Comparison of ENCODE assay signal across 16 cellular contexts in the genomic region with DNA sequence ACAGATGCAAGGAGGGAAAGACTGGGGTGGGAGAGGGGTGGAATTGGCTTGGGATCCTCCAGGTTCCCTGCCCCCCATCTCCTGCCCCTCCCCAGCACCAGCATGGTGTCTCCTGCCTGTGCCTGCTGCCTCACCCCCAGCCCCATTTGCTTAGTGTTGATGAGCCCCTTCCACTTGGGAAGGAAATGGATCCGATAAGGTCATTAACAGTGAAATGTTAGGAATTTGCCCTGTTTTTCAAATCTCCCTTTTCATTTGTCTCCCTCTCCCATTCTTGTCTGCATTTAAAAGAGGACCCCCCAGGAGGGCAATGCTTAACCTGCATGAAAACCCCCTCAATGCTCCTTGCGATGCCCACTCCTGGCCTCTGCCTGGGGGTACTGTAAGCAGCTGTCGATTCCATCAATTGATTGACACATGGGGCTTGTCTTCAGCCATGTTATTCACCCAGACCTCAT. TPM values are rescaled to one million over a fixed set of nuclear protein-coding genes. Genes with fewer than 3 reads are reported as not detected.
DNase-seq lines count a peak whose midpoint lies in the region; TF ChIP-seq lines count a peak whose summit lies in the region.
"Had no signal": no experiment of that assay in that cellular context is flagged by ENCODE, and none has a peak within 500 bp of the region (broad histone marks: within the 10 kb centered on the region; RNA-seq: fewer than 3 reads in every experiment).

No MANE protein-coding gene starts in this region.

- H3K27me3 Mint-ChIP-seq in CD14-positive monocyte (ENCODE audit: low read depth in 3 of 3): peaks cover 0 to 2% (median 1%) of the 10 kb centered on the region in 3 donors
- no peaks in the 10 kb centered on the region for H3K27me3 Mint-ChIP-seq in neural progenitor cell (ENCODE audit: insufficient read depth, low read depth)
- H3K27me3 Mint-ChIP-seq in nephron progenitor cell (ENCODE audit: low read depth, poor library complexity): no peaks in the 10 kb centered on the region
- H3K27me3 Mint-ChIP-seq: IgD-negative memory B cell had no signal

- H2AFZ ChIP-seq in neural progenitor cell (replicated peaks): no peak overlapping the region

- peaks cover 17% of the 10 kb centered on the region for H4K20me1 ChIP-seq in neural progenitor cell (ENCODE audit: low read depth)

- H3K4me3 ChIP-seq in HUES48 (ENCODE audit: low read depth, low read length): peak overlapping the region; percentile 21; the same call in 1 of the 2 replicates
- H3K4me3 ChIP-seq in esophagus muscularis mucosa: no peak overlapping the region
- H3K4me3 ChIP-seq in neural progenitor cell: no peak overlapping the region

- H3K9ac ChIP-seq in HUES48 (ENCODE audit: low read depth, low read length): peak overlapping the region; percentile 40
- no peak overlapping the region for H3K9ac ChIP-seq in neural progenitor cell

- H3K4me3 Mint-ChIP-seq in CD14-positive monocyte: no peak overlapping the region
- no peak overlapping the region for H3K4me3 Mint-ChIP-seq in neural progenitor cell
- no peak overlapping the region for H3K4me3 Mint-ChIP-seq in nephron progenitor cell

- H3K4me1 ChIP-seq in HUES48 (ENCODE audit: control insufficient read depth, insufficient read depth, low read length) (peaks cover 69% of the 10 kb centered on the region), esophagus muscularis mucosa (peaks cover 91 to 99% (median 96%) of the 10 kb centered on the region in 4 donors), neural progenitor cell (peaks cover 41% of the 10 kb centered on the region)

- 82% methylated on average over 3 of the region's 3 CpGs for WGBS in esophagus muscularis mucosa

- no peaks in the 10 kb centered on the region; the same call in 1 of the 2 replicates for H3K36me3 ChIP-seq in HUES48 (ENCODE audit: control insufficient read depth, insufficient read depth, low read length)
- peaks cover 0 to 14% (median 0%) of the 10 kb centered on the region in 4 donors for H3K36me3 ChIP-seq in esophagus muscularis mucosa
- no peaks in the 10 kb centered on the region for H3K36me3 ChIP-seq in neural progenitor cell

- H3K27ac ChIP-seq in HUES48 (ENCODE audit: low read depth, low read length) (peak overlapping the region; percentile 93), esophagus muscularis mucosa (replicated peaks in 1 of 4) (peak overlapping the region; percentile 81 to 88 (median 86)), neural progenitor cell (no peak overlapping the region)

- H3K36me3 Mint-ChIP-seq in CD14-positive monocyte (peaks cover 16 to 48% of the 10 kb centered on the region in 2 donors), neural progenitor cell (no peaks in the 10 kb centered on the region), nephron progenitor cell (ENCODE audit: low read depth) (no peaks in the 10 kb centered on the region)
- H3K36me3 Mint-ChIP-seq: IgD-negative memory B cell had no signal

- H3K27me3 ChIP-seq in HUES48 (ENCODE audit: control insufficient read depth, insufficient read depth, low read length): no peaks in the 10 kb centered on the region
- H3K27me3 ChIP-seq in esophagus muscularis mucosa: no peaks in the 10 kb centered on the region
- H3K27me3 ChIP-seq in neural progenitor cell: no peaks in the 10 kb centered on the region

- H3K4me2 ChIP-seq in neural progenitor cell: peak overlapping the region; percentile 31

- H3K79me2 ChIP-seq in neural progenitor cell (ENCODE audit: low read depth): peaks cover 53% of the 10 kb centered on the region

- no peak for TF ChIP-seq EP300 in esophagus muscularis mucosa (IDR thresholded peaks at IDR 0.05)

- H3K4me1 Mint-ChIP-seq in CD14-positive monocyte: peaks cover 82% of the 10 kb centered on the region
- peaks cover 52% of the 10 kb centered on the region for H3K4me1 Mint-ChIP-seq in neural progenitor cell
- H3K4me1 Mint-ChIP-seq in nephron progenitor cell: peaks cover 63% of the 10 kb centered on the region

- TF ChIP-seq CTCF in CD14-positive monocyte (IDR thresholded peaks at IDR 0.05): no peak
- TF ChIP-seq CTCF in esophagus muscularis mucosa (IDR thresholded peaks at IDR 0.05): no peak
- TF ChIP-seq CTCF in neural progenitor cell (IDR thresholded peaks at IDR 0.05): no peak
- TF ChIP-seq CTCF in nephron progenitor cell (IDR thresholded peaks at IDR 0.05): no peak

- intact Hi-C loops in CD14-positive monocyte (cut with micrococcal nuclease): no loop called here
- intact Hi-C loops in esophagus muscularis mucosa (cut with DNase I): loop anchor here (5.0 kb wide), 1 partner anchor 33 kb away; no protein-coding TSS in a partner anchor

- DNase-seq in CD14-positive monocyte (ENCODE audit: low spot score): no peak
- no peak for DNase-seq in esophagus muscularis mucosa (ENCODE audit: extremely low spot score)
- DNase-seq in neural progenitor cell (ENCODE audit: low spot score): peak; percentile 39
- DNase-seq in activated CD4-positive, CD25-positive, alpha-beta regulatory T cell (lab: John Stamatoyannopoulos, UW): no peak
- no peak for DNase-seq in stimulated activated CD4-positive, alpha-beta T cell treated with anti-CD3 and anti-CD28 coated beads, Interleukin-15, amount 100 ng/mL, for 24 hours
- no peak for DNase-seq in anterior cingulate cortex (lab: John Stamatoyannopoulos, UW)
- DNase-seq in nephron progenitor cell: no peak
- DNase-seq: activated CD4-positive, alpha-beta T cell treated with anti-CD3 and anti-CD28 coated beads for 4 hours; AML-193; DND-41; midbrain; NCI-H1417; OCI-M1 had no signal

- H3F3A ChIP-seq in neural progenitor cell (ENCODE audit: low read depth): peaks cover 14% of the 10 kb centered on the region

- peak overlapping the region in 4 of 7 donors; percentile 17 to 83 (median 82) for H3K27ac Mint-ChIP-seq in CD14-positive monocyte
- no peak overlapping the region for H3K27ac Mint-ChIP-seq in neural progenitor cell
- no peak overlapping the region for H3K27ac Mint-ChIP-seq in nephron progenitor cell
- H3K27ac Mint-ChIP-seq: progenitor cell of endocrine pancreas had no signal

- TF ChIP-seq POLR2A in esophagus muscularis mucosa (IDR thresholded peaks at IDR 0.05; ENCODE audit: low read depth): no peak

- H3K9me3 Mint-ChIP-seq in CD14-positive monocyte (no peaks in the 10 kb centered on the region), neural progenitor cell (no peaks in the 10 kb centered on the region), nephron progenitor cell (no peaks in the 10 kb centered on the region)
- H3K9me3 Mint-ChIP-seq: IgD-negative memory B cell had no signal

- H3K9me3 ChIP-seq in HUES48 (ENCODE audit: control insufficient read depth, insufficient read depth, low read length) (no peaks in the 10 kb centered on the region), esophagus muscularis mucosa (no peaks in the 10 kb centered on the region), neural progenitor cell (ENCODE audit: low read depth) (no peaks in the 10 kb centered on the region)

RNA-seq across cellular contexts. Expression of gene HK1, which starts 51.5 kb away (rescaled TPM):
- 100 to 1,000 TPM; 125 to 146 TPM for polyA plus RNA-seq in CD14-positive monocyte
- total RNA-seq in esophagus muscularis mucosa (100 to 1,000 TPM; 114 to 188 (median 151) TPM), neural progenitor cell (ENCODE audit: low replicate concordance) (30.1 and 45.8 TPM in 2 replicates)

Comparison
In these comparisons a context has a peak if more than half of its experiments do, and no peak if none do; other contexts are left out.
1. H3K27ac Mint-ChIP-seq: peak in CD14-positive monocyte (4 of 7); none in neural progenitor cell (single experiment) and nephron progenitor cell (single experiment).